ENCODE assay signal across 8 cellular contexts in genomic region chr16:12613131-12613991, GRCh38.
DNase-seq lines count a peak whose midpoint lies in the region; ATAC-seq and TF ChIP-seq lines count a peak whose summit lies in the region.

No MANE protein-coding gene starts in this region.

- DNase-seq in activated T-cell treated with anti-CD3 and anti-CD28 coated beads for 24 hours (ENCODE audit: low read depth), result peak; percentile 47
- DNase-seq in activated T-cell treated with anti-CD3 and anti-CD28 coated beads, Interleukin-2, amount 50 U/mL, for 1 hour, result no peak
- peak; percentile 69 for DNase-seq in NCI-H226
- DNase-seq in activated naive CD8-positive, alpha-beta T cell treated with anti-CD3 and anti-CD28 coated beads, Interleukin-2, amount 50 U/mL, for 16 hours (ENCODE audit: low read depth, low spot score), result peak; percentile 18
- DNase-seq in stimulated activated CD4-positive, alpha-beta T cell treated with anti-CD3 and anti-CD28 coated beads, Interleukin-12 subunit alpha, Interleukin-12 subunit beta, amount 100 ng/mL, for 48 hours (ENCODE audit: low read depth in 2 of 3, low spot score in 1 of 3), result peak; percentile 28 to 60 (median 39)
- no peak for DNase-seq in NCI-H128 (lab: John Stamatoyannopoulos, UW; ENCODE audit: unreplicated experiment)
- no peak for DNase-seq in SIG-M5 treated with dmso at 0.1 percent for 504 hours (lab: John Stamatoyannopoulos, UW; ENCODE audit: unreplicated experiment)

- no peak for ATAC-seq in GM18505 (IDR thresholded peaks at IDR 0.05; ENCODE audit: unreplicated experiment)

- no peak for TF ChIP-seq POLR2A in GM18505 (IDR thresholded peaks at IDR 0.05; ENCODE audit: borderline replicate concordance, extremely low read depth, insufficient read depth, insufficient read length)

Comparison
In these comparisons a context has a peak if more than half of its experiments do, and no peak if none do; other contexts are left out.
1. DNase-seq: peak in activated T-cell treated with anti-CD3 and anti-CD28 coated beads for 24 hours (single experiment), NCI-H226 (single experiment), activated naive CD8-positive, alpha-beta T cell treated with anti-CD3 and anti-CD28 coated beads, Interleukin-2, amount 50 U/mL, for 16 hours (single experiment) and stimulated activated CD4-positive, alpha-beta T cell treated with anti-CD3 and anti-CD28 coated beads, Interleukin-12 subunit alpha, Interleukin-12 subunit beta, amount 100 ng/mL, for 48 hours (3 of 3); none in activated T-cell treated with anti-CD3 and anti-CD28 coated beads, Interleukin-2, amount 50 U/mL, for 1 hour (single experiment), NCI-H128 (single experiment) and SIG-M5 treated with dmso at 0.1 percent for 504 hours (single experiment).